Comparison of ENCODE assay signal across 24 cellular contexts in genomic region chr4:146445198-146446150, GRCh38.
A peak's percentile ranks its signal among the peaks of the same experiment; 100 is the strongest.
DNase-seq lines count a peak whose midpoint lies in the region; ATAC-seq, FAIRE-seq and TF ChIP-seq lines count a peak whose summit lies in the region.
"Had no signal": no experiment of that assay in that cellular context is flagged by ENCODE, and none has a peak within 500 bp of the region (broad histone marks: within the 10 kb centered on the region; RNA-seq: fewer than 3 reads in every experiment).

No MANE protein-coding gene starts in this region.

- H4K20me1 ChIP-seq in HepG2 (ENCODE audit: insufficient read depth, low read length) (no peaks in the 10 kb centered on the region), H1 (replicated peaks in 1 of 2; ENCODE audit: control insufficient read depth in 1 of 2, insufficient read depth in 2 of 2, low read length in 2 of 2) (no peaks in the 10 kb centered on the region)

- no peak overlapping the region for H3K27ac Mint-ChIP-seq in activated naive CD4-positive, alpha-beta T cell treated with anti-CD3 and anti-CD28 coated beads, Interleukin-2, amount 50 U/mL, for 72 hours
- H3K27ac Mint-ChIP-seq: CD4-positive, CD25-positive, alpha-beta regulatory T cell; CD8-positive, alpha-beta memory T cell; GM23338; HFFc6 had no signal

- H3K9me3 ChIP-seq in liver (ENCODE audit: control insufficient read depth in 4 of 4, low read length in 3 of 4) (no peaks in the 10 kb centered on the region), HepG2 (ENCODE audit: low read length) (no peaks in the 10 kb centered on the region), H1 (ENCODE audit: insufficient read depth in 2 of 2, low read depth in 1 of 2, low read length in 1 of 2) (no peaks in the 10 kb centered on the region), right lobe of liver (no peaks in the 10 kb centered on the region)
- H3K9me3 ChIP-seq: BE2C had no signal

- H3K9me3 Mint-ChIP-seq in activated naive CD4-positive, alpha-beta T cell treated with anti-CD3 and anti-CD28 coated beads, Interleukin-2, amount 50 U/mL, for 72 hours, result peaks cover 6 to 10% of the 10 kb centered on the region in 2 donors
- H3K9me3 Mint-ChIP-seq: CD8-positive, alpha-beta memory T cell; GM23338; HFFc6 had no signal

- H3K18ac ChIP-seq in H1 (ENCODE audit: extremely low read depth, low read length), result no peak overlapping the region

- H4K8ac ChIP-seq in H1 (ENCODE audit: extremely low read depth, insufficient read depth, low read length), result peak overlapping the region; percentile 51; the same call in 1 of the 2 replicates

- no peak overlapping the region for H2BK12ac ChIP-seq in H1 (ENCODE audit: low read depth, low read length)

- 82% methylated on average over 37 of the region's 37 CpGs for WGBS in liver
- WGBS in HepG2 (ENCODE audit: low lambda C conversion rate), result 95% methylated on average over 36 of the region's 37 CpGs
- 94% methylated on average over 37 of the region's 37 CpGs; no CpG with 5 or more reads in 1 of the 2 experiments for WGBS in H1 (ENCODE audit: extremely low coverage in 1 of 2, insufficient coverage in 1 of 2, insufficient read length in 1 of 2, insufficient replicate concordance in 2 of 2, low coverage in 1 of 2, low lambda C conversion rate in 2 of 2, missing lambda C conversion rate in 1 of 2), 2 experiments
- 64% methylated on average over 14 of the region's 37 CpGs for WGBS in right lobe of liver (ENCODE audit: insufficient coverage, low coverage, low lambda C conversion rate, missing lambda C conversion rate)

- no peak overlapping the region for H2BK20ac ChIP-seq in H1 (ENCODE audit: low read length)

- no peak overlapping the region for H3K14ac ChIP-seq in H1 (ENCODE audit: insufficient read length)

- CTCF ChIA-PET in HepG2 (lab: Yijun Ruan, JAX; ENCODE audit: low intra/inter-chr PET ratio, low total read pairs), result no interaction called here
- CTCF ChIA-PET in H1 (lab: Charles Lee; ENCODE audit: partially characterized antibody), result interaction anchor here (1.1 kb wide), 1 partner anchor 10 kb away, joined by 3 read pairs; no protein-coding TSS in a partner anchor

- TF ChIP-seq EP300 in HepG2 (IDR thresholded peaks at IDR 0.05; ENCODE audit: low read depth in 2 of 2, low read length in 2 of 2) (no peak), HepG2 (CRISPR knock-in tag; IDR thresholded peaks at IDR 0.05; ENCODE audit: borderline replicate concordance) (no peak), H1 (IDR thresholded peaks at IDR 0.05; ENCODE audit: borderline replicate concordance in 1 of 2, low read depth in 2 of 2, low read length in 2 of 2) (no peak)

- in situ Hi-C loops in HepG2 (cut with HindIII; ENCODE audit: extremely low pct_ligation_motif_present, low pct_unique_long_range_greater_than_20kb), result no loop called here

- H4K5ac ChIP-seq in H1 (ENCODE audit: insufficient read length, low read depth, low read length), result no peak overlapping the region

- H3K4me1 ChIP-seq in liver (ENCODE audit: control insufficient read depth in 4 of 4, insufficient read depth in 4 of 4, low read length in 3 of 4), result peaks cover 0 to 7% (median 0%) of the 10 kb centered on the region in 4 donors
- H3K4me1 ChIP-seq in HepG2 (ENCODE audit: insufficient read depth, low read length), result no peaks in the 10 kb centered on the region
- H3K4me1 ChIP-seq in H1 (replicated peaks in 1 of 4; ENCODE audit: control insufficient read depth in 3 of 4, insufficient read depth in 4 of 4, low read length in 3 of 4), result no peaks in the 10 kb centered on the region; a peak in 1 of 7 replicates
- no peaks in the 10 kb centered on the region for H3K4me1 ChIP-seq in right lobe of liver

- no peak overlapping the region for H2BK120ac ChIP-seq in H1 (replicated peaks; ENCODE audit: low read depth, low read length)

- H3K4me2 ChIP-seq in HepG2 (ENCODE audit: low read depth, low read length), result no peak overlapping the region
- H3K4me2 ChIP-seq in H1 (ENCODE audit: insufficient read depth in 1 of 2, low read depth in 2 of 2, low read length in 2 of 2), result no peak overlapping the region
- H3K4me2 ChIP-seq: GM23338 had no signal

- H3K23me2 ChIP-seq in H1 (ENCODE audit: low read depth, low read length), result no peaks in the 10 kb centered on the region

- no peak for FAIRE-seq in HepG2 (lab: Jason Lieb, UNC)
- no peak for FAIRE-seq in H1 (lab: Jason Lieb, UNC)
- FAIRE-seq: A204.1, GM12878, HTR-8/SVneo had no signal

- TF ChIP-seq POLR2A in HepG2 (IDR thresholded peaks at IDR 0.05; ENCODE audit: insufficient read depth in 1 of 2, low read depth in 2 of 2, low read length in 2 of 2), result no peak
- TF ChIP-seq POLR2A in H1 (IDR thresholded peaks at IDR 0.05; ENCODE audit: control extremely low read depth in 1 of 2, low read depth in 2 of 2, low read length in 2 of 2), result no peak
- TF ChIP-seq POLR2A in right lobe of liver (IDR thresholded peaks at IDR 0.05), result no peak

- no peak overlapping the region for H3K4ac ChIP-seq in H1 (replicated peaks; ENCODE audit: insufficient read length, low read depth, low read length)

- H2AK5ac ChIP-seq in H1 (ENCODE audit: low read depth, low read length), result no peak overlapping the region

- H3K56ac ChIP-seq in H1 (replicated peaks; ENCODE audit: insufficient read length, low read depth, low read length), result no peak overlapping the region

- H3K79me2 ChIP-seq in HepG2 (ENCODE audit: insufficient read depth, low read length) (no peaks in the 10 kb centered on the region), H1 (ENCODE audit: control insufficient read depth in 1 of 2, insufficient read depth in 2 of 2, low read length in 2 of 2) (no peaks in the 10 kb centered on the region; a peak in 1 of 4 replicates)

- H3K9ac ChIP-seq in liver (ENCODE audit: low read depth in 1 of 2, low read length in 2 of 2) (no peak overlapping the region), HepG2 (ENCODE audit: insufficient read depth, low read depth, low read length) (no peak overlapping the region), H1 (replicated peaks in 1 of 4; ENCODE audit: extremely low read depth in 1 of 4, low read depth in 3 of 4, low read length in 3 of 4) (no peak overlapping the region)

- TF ChIP-seq RAD21 in liver (IDR thresholded peaks at IDR 0.05) (no peak), HepG2 (CRISPR knock-in tag; IDR thresholded peaks at IDR 0.05) (no peak), H1 (IDR thresholded peaks at IDR 0.05 in 1 of 2, conservative IDR thresholded peaks at IDR 0.05 in 1 of 2; ENCODE audit: low read depth in 2 of 2, low read length in 2 of 2) (no peak)

- H2AFZ ChIP-seq in HepG2 (ENCODE audit: low read length) (no peak overlapping the region), H1 (ENCODE audit: low read length) (no peak overlapping the region)
- H2AFZ ChIP-seq: GM23338 had no signal

- TF ChIP-seq CTCF in liver (IDR thresholded peaks at IDR 0.05; ENCODE audit: low read depth, low read length, missing input control) (no peak), HepG2 (CRISPR knock-in tag; IDR thresholded peaks at IDR 0.05) (no peak), H1 (IDR thresholded peaks at IDR 0.05; ENCODE audit: control extremely low read depth in 1 of 3, insufficient read depth in 1 of 3, low read depth in 1 of 3, low read length in 3 of 3) (no peak), right lobe of liver (IDR thresholded peaks at IDR 0.05) (no peak)

- peaks cover 13 to 26% of the 10 kb centered on the region in 2 donors for H3K36me3 Mint-ChIP-seq in activated naive CD4-positive, alpha-beta T cell treated with anti-CD3 and anti-CD28 coated beads, Interleukin-2, amount 50 U/mL, for 72 hours

- no peak overlapping the region for H3K23ac ChIP-seq in H1 (ENCODE audit: insufficient read length)

- POLR2A ChIA-PET in HepG2 (lab: Yijun Ruan, JAX), result no interaction called here
- POLR2A ChIA-PET in H1 (lab: Charles Lee; ENCODE audit: partially characterized antibody), result no interaction called here

- intact Hi-C loops in HepG2 (cut with micrococcal nuclease; ENCODE audit: unreplicated experiment), result no loop called here
- intact Hi-C loops in right lobe of liver (cut with DNase I), result no loop called here

- no TSS peak for BruUV-seq in HepG2 (replicated peaks; lab: Mats Ljungman, UMichigan)

- peak overlapping the region; percentile 62 to 72 for H3K27ac ChIP-seq in liver (ENCODE audit: low read depth in 1 of 2, low read length in 2 of 2)
- no peak overlapping the region for H3K27ac ChIP-seq in HepG2 (ENCODE audit: extremely low read length, insufficient read depth, low read length)
- H3K27ac ChIP-seq in H1 (ENCODE audit: low read depth, low read length), result no peak overlapping the region
- no peak overlapping the region for H3K27ac ChIP-seq in right lobe of liver

- no peaks in the 10 kb centered on the region for H3K27me3 ChIP-seq in liver (ENCODE audit: control insufficient read depth in 4 of 4, insufficient read depth in 4 of 4, low read length in 3 of 4)
- no peaks in the 10 kb centered on the region; a peak in 1 of 5 replicates for H3K27me3 ChIP-seq in HepG2 (ENCODE audit: control insufficient read depth in 1 of 2, insufficient read depth in 2 of 2, low read length in 2 of 2)
- no peaks in the 10 kb centered on the region for H3K27me3 ChIP-seq in H1 (replicated peaks in 1 of 4; ENCODE audit: control insufficient read depth in 3 of 4, extremely low read depth in 1 of 4, insufficient read depth in 3 of 4, low read length in 3 of 4)
- no peaks in the 10 kb centered on the region for H3K27me3 ChIP-seq in right lobe of liver
- H3K27me3 ChIP-seq: BE2C had no signal

- H2BK5ac ChIP-seq in H1 (ENCODE audit: low read depth, low read length), result no peak overlapping the region

- H4K91ac ChIP-seq in H1 (replicated peaks; ENCODE audit: insufficient read length, low read length), result no peak overlapping the region

- H3K36me3 ChIP-seq in liver (ENCODE audit: control insufficient read depth in 4 of 4, insufficient read depth in 3 of 4, low read depth in 1 of 4, low read length in 3 of 4) (no peaks in the 10 kb centered on the region), HepG2 (replicated peaks in 1 of 2; ENCODE audit: control insufficient read depth in 1 of 2, insufficient read depth in 2 of 2, low read length in 2 of 2) (no peaks in the 10 kb centered on the region), H1 (ENCODE audit: control insufficient read depth in 2 of 4, insufficient read depth in 4 of 4, low read length in 3 of 4) (no peaks in the 10 kb centered on the region), right lobe of liver (no peaks in the 10 kb centered on the region)
- H3K36me3 ChIP-seq: BE2C had no signal

- DNase-seq in HepG2 (ENCODE audit: low spot score) (no peak), H1 (ENCODE audit: low read depth in 1 of 2, low spot score in 2 of 2) (no peak), right lobe of liver (peak in 2 of 3 donors; percentile 22 to 87), anterior cingulate cortex (lab: John Stamatoyannopoulos, UW) (no peak)
- DNase-seq in activated naive CD4-positive, alpha-beta T cell treated with anti-CD3 and anti-CD28 coated beads, Interleukin-2, amount 50 U/mL, for 72 hours (ENCODE audit: low spot score in 2 of 2), result no peak
- DNase-seq: ACHN; BE2C; C1 segment of cervical spinal cord; CD4-positive, CD25-positive, alpha-beta regulatory T cell; CD8-positive, alpha-beta memory T cell; COR-L47; DMS 273 treated with DMSO at 0.1 percent for 48 hours; DMS53; DND-41; EL; H7; HFFc6 had no signal

- no peak overlapping the region for H2BK15ac ChIP-seq in H1 (ENCODE audit: low read length)

- H3K4me3 ChIP-seq in liver (ENCODE audit: low read depth in 1 of 3, low read length in 3 of 3) (peak overlapping the region in 1 of 3 donors; percentile 60), HepG2 (replicated peaks in 1 of 3; ENCODE audit: insufficient read depth in 1 of 3, low read depth in 2 of 3, low read length in 3 of 3) (no peak overlapping the region), H1 (ENCODE audit: extremely low read depth in 1 of 4, insufficient read depth in 2 of 4, low read depth in 3 of 4, low read length in 4 of 4) (no peak overlapping the region), right lobe of liver (no peak overlapping the region)
- H3K4me3 ChIP-seq: GM12878, GM23338 had no signal

- ATAC-seq in HepG2, result no peak
- peak; percentile 79 to 90 (median 88) for ATAC-seq in right lobe of liver
- ATAC-seq in activated naive CD4-positive, alpha-beta T cell treated with anti-CD3 and anti-CD28 coated beads, Interleukin-2, amount 50 U/mL, for 72 hours, result no peak
- ATAC-seq in GM21367 (IDR thresholded peaks at IDR 0.05; ENCODE audit: unreplicated experiment), result no peak
- ATAC-seq: GM12878, GM23338, HCT116 had no signal

- no peaks in the 10 kb centered on the region for H3K79me1 ChIP-seq in H1 (ENCODE audit: low read depth, low read length)

Comparison
In these comparisons a context has a peak if more than half of its experiments do, and no peak if none do; other contexts are left out.
1. H3K27ac ChIP-seq: peak in liver (2 of 2); none in HepG2 (single experiment), H1 (single experiment) and right lobe of liver (0 of 3).
2. ATAC-seq: peak in right lobe of liver (4 of 4); none in HepG2 (single experiment), activated naive CD4-positive, alpha-beta T cell treated with anti-CD3 and anti-CD28 coated beads, Interleukin-2, amount 50 U/mL, for 72 hours (0 of 2) and GM21367 (single experiment).
3. DNase-seq: peak in right lobe of liver (2 of 3); none in HepG2 (single experiment), H1 (0 of 2), activated naive CD4-positive, alpha-beta T cell treated with anti-CD3 and anti-CD28 coated beads, Interleukin-2, amount 50 U/mL, for 72 hours (0 of 2) and anterior cingulate cortex (0 of 58).